Comparison of ENCODE assay signal across 1 cellular context in genomic region chr16:28950648-28951409, GRCh38.
TF ChIP-seq lines count a peak whose summit lies in the region.

Gene NFATC2IP, plus strand, starts transcription at chr16:28950937. Its CDS starts 75 bp downstream, at chr16:28951012.

TF ChIP-seq in K562, 482 proteins besides CTCF, POLR2A, EP300 and RAD21 (continued from another document and continues in another):
- no peak for TF ChIP-seq ZNF398 (CRISPR knock-in tag; IDR thresholded peaks at IDR 0.05)
- no peak for TF ChIP-seq USF2 (CRISPR knock-in tag; IDR thresholded peaks at IDR 0.05)
- peak; percentile 61 for TF ChIP-seq ZBTB12 (CRISPR knock-in tag; IDR thresholded peaks at IDR 0.05)
- TF ChIP-seq U2AF2 (optimal IDR thresholded peaks at IDR 0.05; ENCODE audit: low read depth, low read length): no peak
- no peak for TF ChIP-seq MLX (CRISPR knock-in tag; conservative IDR thresholded peaks at IDR 0.05)
- TF ChIP-seq KHSRP (IDR thresholded peaks at IDR 0.05): no peak
- no peak for TF ChIP-seq IRF2 (CRISPR knock-in tag; IDR thresholded peaks at IDR 0.05)
- TF ChIP-seq ZFP36 (IDR thresholded peaks at IDR 0.05; ENCODE audit: low read depth, low read length, partially characterized antibody): no peak
- peak; percentile 62 for TF ChIP-seq TFAP4 (CRISPR knock-in tag; IDR thresholded peaks at IDR 0.05; ENCODE audit: borderline replicate concordance)
- peak in 1 of 2 experiments; percentile 94; a peak in 2 of 4 replicates for TF ChIP-seq ZNF639 (CRISPR knock-in tag; conservative IDR thresholded peaks at IDR 0.05 in 1 of 2, IDR thresholded peaks at IDR 0.05 in 1 of 2)
- TF ChIP-seq ZNF384 (IDR thresholded peaks at IDR 0.05; ENCODE audit: low read depth, low read length): no peak
- TF ChIP-seq POLR2G (IDR thresholded peaks at IDR 0.05; ENCODE audit: low read depth, low read length): peak; percentile 93
- TF ChIP-seq SUPT5H (IDR thresholded peaks at IDR 0.05): peak; percentile 88
- TF ChIP-seq ZNF717 (CRISPR knock-in tag; IDR thresholded peaks at IDR 0.05): no peak
- TF ChIP-seq ZNF3 (CRISPR knock-in tag; IDR thresholded peaks at IDR 0.05): no peak
- TF ChIP-seq ZNF609 (CRISPR knock-in tag; IDR thresholded peaks at IDR 0.05; ENCODE audit: borderline replicate concordance): no peak
- no peak for TF ChIP-seq ZBTB49 (CRISPR knock-in tag; IDR thresholded peaks at IDR 0.05; ENCODE audit: borderline replicate concordance)
- TF ChIP-seq PYGO2 (tag; IDR thresholded peaks at IDR 0.05): no peak
- 0 out of 2 replicates have a peak, but pooled peaks have one; percentile 38 for TF ChIP-seq OTX1 (CRISPR knock-in tag; IDR thresholded peaks at IDR 0.05)
- no peak for TF ChIP-seq FIP1L1 (IDR thresholded peaks at IDR 0.05; ENCODE audit: low read depth, low read length, poor library complexity, severe bottlenecking)
- no peak for TF ChIP-seq ZNF224 (CRISPR knock-in tag; IDR thresholded peaks at IDR 0.05)
- TF ChIP-seq MAFG (tag; conservative IDR thresholded peaks at IDR 0.05): no peak
- no peak for TF ChIP-seq ZNF197 (CRISPR knock-in tag; IDR thresholded peaks at IDR 0.05; ENCODE audit: low read depth)
- peak; percentile 69 to 72; a peak in 3 of 4 replicates for TF ChIP-seq SIX5 (IDR thresholded peaks at IDR 0.05; ENCODE audit: borderline replicate concordance in 1 of 2, insufficient read depth in 1 of 2, low read depth in 1 of 2, low read length in 2 of 2)
- no peak for TF ChIP-seq PCBP2 (IDR thresholded peaks at IDR 0.05; ENCODE audit: low read depth, low read length, poor library complexity, severe bottlenecking)
- no peak for TF ChIP-seq RHOXF2B (CRISPR knock-in tag; conservative IDR thresholded peaks at IDR 0.05)
- TF ChIP-seq YY1 (IDR thresholded peaks at IDR 0.05; ENCODE audit: borderline replicate concordance in 1 of 3, control insufficient read depth in 1 of 3, extremely low read depth in 1 of 3, insufficient read depth in 3 of 3, insufficient read length in 1 of 3, insufficient replicate concordance in 2 of 3, low read depth in 1 of 3, low read length in 2 of 3): peak; percentile 62 to 91 (median 86)
- no peak for TF ChIP-seq SMARCA4 (IDR thresholded peaks at IDR 0.05)
- no peak for TF ChIP-seq RBM15 (IDR thresholded peaks at IDR 0.05; ENCODE audit: insufficient read depth, low read length)
- no peak for TF ChIP-seq SRSF7 (optimal IDR thresholded peaks at IDR 0.05; ENCODE audit: low read depth, low read length)
- no peak for TF ChIP-seq ZNF551 (CRISPR knock-in tag; IDR thresholded peaks at IDR 0.05)
- no peak for TF ChIP-seq ZNF282 (CRISPR knock-in tag; IDR thresholded peaks at IDR 0.05)
- TF ChIP-seq HNRNPLL (IDR thresholded peaks at IDR 0.05; ENCODE audit: low read depth, low read length, poor library complexity, severe bottlenecking): no peak
- TF ChIP-seq MEF2D (tag; conservative IDR thresholded peaks at IDR 0.05; ENCODE audit: low read depth): no peak
- no peak; the same call in 1 of the 2 replicates for TF ChIP-seq GMEB1 (CRISPR knock-in tag; IDR thresholded peaks at IDR 0.05)
- no peak for TF ChIP-seq ZBTB1 (CRISPR knock-in tag; IDR thresholded peaks at IDR 0.05; ENCODE audit: borderline replicate concordance, low read depth)
- 0 out of 2 replicates have a peak, but pooled peaks have one; percentile 12 for TF ChIP-seq ZFX (CRISPR knock-in tag; IDR thresholded peaks at IDR 0.05)
- TF ChIP-seq ZNF707 (CRISPR knock-in tag; conservative IDR thresholded peaks at IDR 0.05): no peak
- TF ChIP-seq CC2D1A (IDR thresholded peaks at IDR 0.05): no peak
- peak; percentile 95 for TF ChIP-seq TAF1 (IDR thresholded peaks at IDR 0.05; ENCODE audit: control insufficient read depth, extremely low read depth, insufficient read depth, low read length, severe bottlenecking)
- TF ChIP-seq SMAD4 (CRISPR knock-in tag; conservative IDR thresholded peaks at IDR 0.05): peak; percentile 63; the same call in 1 of the 2 replicates
- no peak; the same call in 1 of the 2 replicates for TF ChIP-seq ELF2 (CRISPR knock-in tag; IDR thresholded peaks at IDR 0.05)
- TF ChIP-seq HDAC1 (IDR thresholded peaks at IDR 0.05): peak in 1 of 2 experiments; percentile 54; a peak in 1 of 4 replicates
- TF ChIP-seq MEF2A (IDR thresholded peaks at IDR 0.05; ENCODE audit: control insufficient read depth, low read depth, low read length): no peak
- TF ChIP-seq NR0B1 (IDR thresholded peaks at IDR 0.05; ENCODE audit: partially characterized antibody): no peak
